15 cellular contexts compared by ENCODE assay signal in the genomic region with DNA sequence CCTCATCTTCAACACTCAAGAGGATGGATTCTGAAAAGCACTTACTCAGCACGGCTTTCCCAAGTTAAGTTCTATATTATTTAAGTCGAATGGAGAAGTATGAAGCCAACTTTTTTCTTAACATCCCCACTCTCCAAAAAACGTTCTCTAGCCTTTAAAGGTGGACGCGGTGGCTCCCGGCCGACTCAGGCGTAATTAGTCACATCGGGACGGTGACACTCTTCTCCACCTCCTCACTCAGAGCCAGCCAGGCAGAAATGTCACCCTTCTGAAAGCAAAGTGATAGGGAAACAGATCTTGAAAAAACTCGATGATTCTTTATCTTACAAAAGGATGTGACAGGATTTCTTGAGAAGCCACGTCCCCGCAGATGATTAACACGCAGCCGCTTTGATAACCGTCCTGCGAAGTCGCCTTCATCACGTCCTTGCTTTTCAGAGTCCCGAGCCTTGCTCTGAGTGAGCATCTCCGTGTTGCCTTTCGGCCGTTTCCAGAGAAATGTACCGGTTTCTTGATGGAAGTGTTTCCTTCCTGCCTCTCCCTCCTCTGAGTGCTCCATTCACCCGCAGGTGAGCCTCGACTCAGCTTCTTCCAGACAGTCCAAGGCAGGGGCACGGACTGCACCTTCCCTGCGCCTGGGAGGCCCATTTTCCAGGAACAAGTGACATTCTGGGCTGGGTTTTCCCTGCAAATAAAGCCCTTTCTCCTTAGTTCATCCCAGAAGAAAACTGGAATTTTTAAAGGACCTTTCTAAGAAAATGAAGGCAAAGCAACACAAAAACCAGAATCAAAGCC.
A peak's percentile ranks its signal among the peaks of the same experiment; 100 is the strongest.
DNase-seq lines count a peak whose midpoint lies in the region; ATAC-seq and TF ChIP-seq lines count a peak whose summit lies in the region.
"Had no signal": no experiment of that assay in that cellular context is flagged by ENCODE, and none has a peak within 500 bp of the region (broad histone marks: within the 10 kb centered on the region; RNA-seq: fewer than 3 reads in every experiment).

No MANE protein-coding gene starts in this region.

- WGBS in upper lobe of left lung, 2 donors: 77% methylated on average over 28 of the region's 28 CpGs

- H3K36me3 Mint-ChIP-seq in natural killer cell treated with Interleukin-12 subunit alpha and Interleukin-12 subunit beta and Interleukin-15 and Interleukin-18, amount 100 ng/mL, for 72 hours: no peaks in the 10 kb centered on the region
- H3K36me3 Mint-ChIP-seq in natural killer cell (no peaks in the 10 kb centered on the region), endothelial cell (ENCODE audit: low read depth, unreplicated experiment) (peaks cover 4% of the 10 kb centered on the region)
- H3K36me3 Mint-ChIP-seq: CD4-positive, alpha-beta memory T cell had no signal

- no peak overlapping the region for H3K4me3 Mint-ChIP-seq in natural killer cell treated with Interleukin-12 subunit alpha and Interleukin-12 subunit beta and Interleukin-15 and Interleukin-18, amount 100 ng/mL, for 72 hours
- H3K4me3 Mint-ChIP-seq in natural killer cell (no peak overlapping the region), endothelial cell (ENCODE audit: unreplicated experiment) (peak overlapping the region; percentile 72)

- H3K4me3 ChIP-seq in osteoblast (ENCODE audit: insufficient read depth, low read length) (no peak overlapping the region), upper lobe of left lung (no peak overlapping the region)

- H3K27me3 Mint-ChIP-seq in natural killer cell treated with Interleukin-12 subunit alpha and Interleukin-12 subunit beta and Interleukin-15 and Interleukin-18, amount 100 ng/mL, for 72 hours: no peaks in the 10 kb centered on the region
- H3K27me3 Mint-ChIP-seq in natural killer cell (ENCODE audit: low read depth in 2 of 2) (no peaks in the 10 kb centered on the region), endothelial cell (ENCODE audit: unreplicated experiment) (peaks cover 12% of the 10 kb centered on the region)
- H3K27me3 Mint-ChIP-seq: CD4-positive, alpha-beta memory T cell had no signal

- intact Hi-C loops in natural killer cell (cut with micrococcal nuclease): no loop called here

- no peak for TF ChIP-seq EP300 in upper lobe of left lung (IDR thresholded peaks at IDR 0.05)

- no peaks in the 10 kb centered on the region for H3K4me1 ChIP-seq in osteoblast (ENCODE audit: insufficient read depth, low read length)
- H3K4me1 ChIP-seq in upper lobe of left lung: no peaks in the 10 kb centered on the region

- TF ChIP-seq CTCF in natural killer cell (IDR thresholded peaks at IDR 0.05) (no peak), endothelial cell (IDR thresholded peaks at IDR 0.05; ENCODE audit: unreplicated experiment) (no peak), osteoblast (IDR thresholded peaks at IDR 0.05; ENCODE audit: extremely low read depth, low read depth, low read length) (no peak), upper lobe of left lung (IDR thresholded peaks at IDR 0.05) (no peak)

- no peak overlapping the region for H3K27ac ChIP-seq in osteoblast (ENCODE audit: low read depth, low read length)
- H3K27ac ChIP-seq in upper lobe of left lung: no peak overlapping the region

- no peaks in the 10 kb centered on the region for H4K20me1 ChIP-seq in osteoblast (ENCODE audit: insufficient read depth, low read length)

- H3K79me2 ChIP-seq in osteoblast (ENCODE audit: insufficient read depth, low read length): no peaks in the 10 kb centered on the region

- H2AFZ ChIP-seq in osteoblast (ENCODE audit: low read length): no peak overlapping the region

- H3K4me1 Mint-ChIP-seq in natural killer cell treated with Interleukin-12 subunit alpha and Interleukin-12 subunit beta and Interleukin-15 and Interleukin-18, amount 100 ng/mL, for 72 hours (ENCODE audit: low read depth in 2 of 2): no peaks in the 10 kb centered on the region
- H3K4me1 Mint-ChIP-seq in natural killer cell (no peaks in the 10 kb centered on the region), endothelial cell (ENCODE audit: unreplicated experiment) (no peaks in the 10 kb centered on the region)

- H3K36me3 ChIP-seq in osteoblast (ENCODE audit: insufficient read depth, low read length) (no peaks in the 10 kb centered on the region), upper lobe of left lung (no peaks in the 10 kb centered on the region)

- no peak overlapping the region for H3K4me2 ChIP-seq in osteoblast (ENCODE audit: insufficient read depth, low read length)

- no peak for TF ChIP-seq POLR2A in upper lobe of left lung (IDR thresholded peaks at IDR 0.05)

- no peak for ATAC-seq in natural killer cell treated with Interleukin-12 subunit alpha and Interleukin-12 subunit beta and Interleukin-15 and Interleukin-18, amount 100 ng/mL, for 72 hours
- ATAC-seq in natural killer cell (no peak), GM18498 (IDR thresholded peaks at IDR 0.05; ENCODE audit: unreplicated experiment) (no peak), HG02588 (IDR thresholded peaks at IDR 0.05; ENCODE audit: unreplicated experiment) (no peak), upper lobe of left lung (ENCODE audit: low FRiP score in 2 of 2) (no peak)
- ATAC-seq: HCT116 had no signal

- peak; percentile 18 for DNase-seq in natural killer cell treated with Interleukin-12 subunit alpha and Interleukin-12 subunit beta and Interleukin-15 and Interleukin-18, amount 100 ng/mL, for 72 hours (ENCODE audit: low spot score)
- DNase-seq in natural killer cell (no peak), endothelial cell (ENCODE audit: low spot score) (no peak), osteoblast (ENCODE audit: insufficient read length, low spot score, missing footprints) (peak; percentile 52), upper lobe of left lung (no peak)
- DNase-seq: ACHN; C1 segment of cervical spinal cord; CD4-positive, alpha-beta memory T cell; DMS153; DND-41; GDM1; IMR-90 had no signal

- H3K9me3 Mint-ChIP-seq in natural killer cell treated with Interleukin-12 subunit alpha and Interleukin-12 subunit beta and Interleukin-15 and Interleukin-18, amount 100 ng/mL, for 72 hours: no peaks in the 10 kb centered on the region
- H3K9me3 Mint-ChIP-seq in natural killer cell (no peaks in the 10 kb centered on the region), endothelial cell (ENCODE audit: unreplicated experiment) (peaks cover 20% of the 10 kb centered on the region)

- H3K27ac Mint-ChIP-seq in natural killer cell treated with Interleukin-12 subunit alpha and Interleukin-12 subunit beta and Interleukin-15 and Interleukin-18, amount 100 ng/mL, for 72 hours: no peak overlapping the region
- H3K27ac Mint-ChIP-seq in natural killer cell: no peak overlapping the region
- no peak overlapping the region for H3K27ac Mint-ChIP-seq in endothelial cell (ENCODE audit: unreplicated experiment)
- H3K27ac Mint-ChIP-seq: CD4-positive, alpha-beta memory T cell had no signal

- no peaks in the 10 kb centered on the region for H3K27me3 ChIP-seq in osteoblast (ENCODE audit: insufficient read depth, low read length)
- no peaks in the 10 kb centered on the region for H3K27me3 ChIP-seq in upper lobe of left lung

- no peaks in the 10 kb centered on the region for H3K9me3 ChIP-seq in osteoblast (ENCODE audit: low read depth, low read length)
- no peaks in the 10 kb centered on the region for H3K9me3 ChIP-seq in upper lobe of left lung

Comparison
In these comparisons a context has a peak if more than half of its experiments do, and no peak if none do; other contexts are left out.
1. DNase-seq: peak in natural killer cell treated with Interleukin-12 subunit alpha and Interleukin-12 subunit beta and Interleukin-15 and Interleukin-18, amount 100 ng/mL, for 72 hours (single experiment) and osteoblast (single experiment); none in natural killer cell (single experiment), endothelial cell (single experiment) and upper lobe of left lung (0 of 2).